In the genomic region with DNA sequence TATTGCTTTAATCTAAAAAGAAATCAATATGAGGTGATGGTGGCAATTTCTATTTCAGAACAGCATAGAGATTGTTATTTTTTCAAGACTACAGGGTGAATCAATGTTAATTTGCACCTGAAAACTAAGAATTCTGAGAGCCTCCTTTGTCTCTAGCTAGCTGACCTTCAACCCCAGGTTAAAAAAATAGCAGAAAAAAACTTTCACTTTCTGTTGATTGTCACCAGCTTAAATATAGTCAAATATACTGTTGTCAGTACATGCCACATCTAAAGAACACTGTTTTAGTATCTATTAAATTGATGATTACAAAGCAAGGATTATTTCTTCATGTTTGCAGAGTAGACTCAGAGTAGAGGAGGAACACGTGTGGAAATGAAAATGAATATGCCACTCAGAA, we compare ENCODE assay signal across 24 cellular contexts.
"Had no signal": no experiment of that assay in that cellular context is flagged by ENCODE, and none has a peak within 500 bp of the region (broad histone marks: within the 10 kb centered on the region; RNA-seq: fewer than 3 reads in every experiment).

No MANE protein-coding gene starts in this region.

- H3K27me3 ChIP-seq: dorsolateral prefrontal cortex, esophagus muscularis mucosa, foreskin keratinocyte, gastroesophageal sphincter, heart right ventricle, left lung had no signal

- H3K27ac Mint-ChIP-seq: mesothelial cell of epicardium; naive thymus-derived CD4-positive, alpha-beta T cell had no signal

- H3K27ac ChIP-seq: coronary artery, dorsolateral prefrontal cortex, esophagus muscularis mucosa, foreskin keratinocyte, gastroesophageal sphincter, heart right ventricle, left lung, lower lobe of right lung had no signal

- DNase-seq: dermis blood vessel endothelial cell; dorsolateral prefrontal cortex; effector CD4-positive, alpha-beta T cell; effector memory CD4-positive, alpha-beta T cell; foreskin keratinocyte; glutamatergic neuron; head of caudate nucleus; heart right ventricle; hippocampal formation; left cardiac atrium; left lung; left ventricle myocardium superior; lower lobe of right lung; mesenchymal stem cell; naive thymus-derived CD4-positive, alpha-beta T cell had no signal

- H3K4me1 Mint-ChIP-seq: naive thymus-derived CD4-positive, alpha-beta T cell had no signal

- H3K4me1 ChIP-seq: esophagus muscularis mucosa, foreskin keratinocyte, gastroesophageal sphincter, heart right ventricle, left lung, lower lobe of right lung had no signal

- H3K27me3 Mint-ChIP-seq: naive thymus-derived CD4-positive, alpha-beta T cell had no signal

- H3K4me3 ChIP-seq: coronary artery, dorsolateral prefrontal cortex, esophagus muscularis mucosa, gastroesophageal sphincter, heart right ventricle, left lung, lower lobe of right lung had no signal

- ATAC-seq: foreskin keratinocyte; gastroesophageal sphincter; heart right ventricle; left cardiac atrium; left lung; left ventricle myocardium superior; lower lobe of right lung; naive thymus-derived CD4-positive, alpha-beta T cell had no signal

- H3K36me3 ChIP-seq: esophagus muscularis mucosa, gastroesophageal sphincter, heart right ventricle, left lung, lower lobe of right lung had no signal

- H3K4me3 Mint-ChIP-seq: mesothelial cell of epicardium; naive thymus-derived CD4-positive, alpha-beta T cell had no signal

- H3K36me3 Mint-ChIP-seq: naive thymus-derived CD4-positive, alpha-beta T cell had no signal

- FAIRE-seq: colon, endothelial cell of umbilical vein, frontal cortex, islet of Langerhans, keratinocyte had no signal
